12 cellular contexts compared by ENCODE assay signal in genomic region chr1:12549106-12549459, GRCh38.
A peak's percentile ranks its signal among the peaks of the same experiment; 100 is the strongest.
DNase-seq lines count a peak whose midpoint lies in the region; ATAC-seq and TF ChIP-seq lines count a peak whose summit lies in the region.
"Had no signal": no experiment of that assay in that cellular context is flagged by ENCODE, and none has a peak within 500 bp of the region (broad histone marks: within the 10 kb centered on the region; RNA-seq: fewer than 3 reads in every experiment).

No MANE protein-coding gene starts in this region.

- H3K23ac ChIP-seq in trophoblast cell (ENCODE audit: low read length), result no peak overlapping the region

- no peak overlapping the region for H3K4me2 ChIP-seq in trophoblast cell (ENCODE audit: low read length)

- H4K8ac ChIP-seq in trophoblast cell (ENCODE audit: low read depth, low read length), result no peak overlapping the region

- H3K4ac ChIP-seq in trophoblast cell (ENCODE audit: low read depth, low read length), result no peak overlapping the region

- H3K36me3 Mint-ChIP-seq in endodermal cell (ENCODE audit: low read depth), result no peaks in the 10 kb centered on the region

- intact Hi-C loops in heart right ventricle (cut with DNase I), result loop anchor here in 3 of 10 donors (5.0 kb wide), 2 partner anchors 47 to 68 kb away; partner anchors contain the start of gene DHRS3 (in 2 of the 3)

- peak in 6 of 8 donors; percentile 4 to 57 (median 20) for ATAC-seq in heart right ventricle
- ATAC-seq in HG03571 (IDR thresholded peaks at IDR 0.05; ENCODE audit: unreplicated experiment), result no peak

- no peak for TF ChIP-seq CTCF in heart right ventricle (IDR thresholded peaks at IDR 0.05)
- no peak for TF ChIP-seq CTCF in endodermal cell (conservative IDR thresholded peaks at IDR 0.05)

- H3K9me3 ChIP-seq in heart right ventricle (no peaks in the 10 kb centered on the region), trophoblast cell (ENCODE audit: insufficient read depth, low read depth, low read length) (no peaks in the 10 kb centered on the region), endodermal cell (ENCODE audit: control insufficient read depth, low read length) (no peaks in the 10 kb centered on the region)

- H2AK5ac ChIP-seq in trophoblast cell (ENCODE audit: low read length), result no peak overlapping the region

- no peaks in the 10 kb centered on the region for H3K4me1 Mint-ChIP-seq in endodermal cell

- no peak overlapping the region for H3K27ac Mint-ChIP-seq in endodermal cell
- H3K27ac Mint-ChIP-seq: T-helper 2 cell treated with Interferon-gamma antibody and Interleukin-4, amounts not matched to agents 5 μg/mL and 100 μg/mL, for 36 hours had no signal

- H3K9me3 Mint-ChIP-seq in endodermal cell, result no peaks in the 10 kb centered on the region
- H3K9me3 Mint-ChIP-seq: T-helper 2 cell treated with Interferon-gamma antibody and Interleukin-4, amounts not matched to agents 5 μg/mL and 100 μg/mL, for 36 hours had no signal

- H3K27ac ChIP-seq in heart right ventricle (peak overlapping the region in 9 of 10 donors; percentile 58 to 82 (median 69)), trophoblast cell (ENCODE audit: low read depth, low read length) (no peak overlapping the region), endodermal cell (ENCODE audit: low read depth, low read length) (no peak overlapping the region)

- peaks cover 25 to 79% (median 54%) of the 10 kb centered on the region in 9 donors for H3K4me1 ChIP-seq in heart right ventricle
- peaks cover 13 to 15% of the 10 kb centered on the region in 2 experiments for H3K4me1 ChIP-seq in trophoblast cell (ENCODE audit: control insufficient read depth in 1 of 2, insufficient read depth in 2 of 2, low read length in 2 of 2)
- H3K4me1 ChIP-seq in endodermal cell (ENCODE audit: control insufficient read depth, insufficient read depth, low read length), result no peaks in the 10 kb centered on the region

- H4K12ac ChIP-seq in trophoblast cell (ENCODE audit: low read depth, low read length), result no peak overlapping the region

- DNase-seq in AG08395 (ENCODE audit: low spot score) (peak; percentile 61), RPMI7951 (ENCODE audit: low read depth) (peak; percentile 76), heart right ventricle (peak in 1 of 2 donors; percentile 61), trophoblast cell (no peak), endodermal cell (no peak), globus pallidus (ENCODE audit: low spot score) (no peak), RPMI8226 (no peak)
- DNase-seq: cortex of kidney; NCI-H524 treated with DMSO at 0.1 percent for 48 hours; stimulated activated CD8-positive, alpha-beta memory T cell treated with anti-CD3 and anti-CD28 coated beads, Interleukin-4, amount 100 ng/mL, for 48 hours had no signal

- H3K14ac ChIP-seq in trophoblast cell (ENCODE audit: low read length), result no peak overlapping the region

- H2AFZ ChIP-seq in trophoblast cell (ENCODE audit: insufficient read depth, low read length, poor library complexity), result no peak overlapping the region

- 53 to 58% methylated on average over 22 of the region's 22 CpGs for WGBS in heart right ventricle, 2 donors
- no CpG with 5 or more reads among the region's 22 CpGs for WGBS in trophoblast cell (ENCODE audit: extremely low coverage, insufficient coverage, insufficient read length)
- 93 to 94% methylated on average over 13 to 22 of the region's 22 CpGs for WGBS in endodermal cell (ENCODE audit: insufficient coverage in 1 of 2, insufficient read length in 1 of 2), 2 experiments

- H3K9ac ChIP-seq in trophoblast cell (ENCODE audit: low read length) (no peak overlapping the region), endodermal cell (ENCODE audit: extremely low read depth, low read length, poor library complexity, severe bottlenecking) (no peak overlapping the region)

- no peaks in the 10 kb centered on the region for H3K27me3 ChIP-seq in heart right ventricle
- H3K27me3 ChIP-seq in trophoblast cell (ENCODE audit: insufficient read depth, low read length), result no peaks in the 10 kb centered on the region
- H3K27me3 ChIP-seq in endodermal cell (ENCODE audit: control insufficient read depth, insufficient read depth, low read length, poor library complexity, severe bottlenecking), result no peaks in the 10 kb centered on the region

- peaks cover 5% of the 10 kb centered on the region for H3K79me1 ChIP-seq in trophoblast cell (ENCODE audit: low read length)

- H3K79me2 ChIP-seq in trophoblast cell (ENCODE audit: control insufficient read depth, insufficient read depth, low read length, poor library complexity), result no peaks in the 10 kb centered on the region

- H4K91ac ChIP-seq in trophoblast cell (ENCODE audit: low read depth, low read length), result peak overlapping the region; percentile 7

- H3K4me3 ChIP-seq in heart right ventricle (no peak overlapping the region), trophoblast cell (ENCODE audit: low read depth, low read length) (no peak overlapping the region), endodermal cell (ENCODE audit: low read length) (no peak overlapping the region)

- no peak overlapping the region for H3K4me3 Mint-ChIP-seq in endodermal cell
- H3K4me3 Mint-ChIP-seq: T-helper 2 cell treated with Interferon-gamma antibody and Interleukin-4, amounts not matched to agents 5 μg/mL and 100 μg/mL, for 36 hours had no signal

- H3K27me3 Mint-ChIP-seq in endodermal cell (ENCODE audit: insufficient read depth), result peaks cover 3% of the 10 kb centered on the region

- H2BK12ac ChIP-seq in trophoblast cell (ENCODE audit: low read length), result peak overlapping the region; percentile 1

- H3K18ac ChIP-seq in trophoblast cell (ENCODE audit: low read length), result no peak overlapping the region

- no peak overlapping the region for H2BK120ac ChIP-seq in trophoblast cell (ENCODE audit: insufficient read depth, low read length, poor library complexity)

- H3K36me3 ChIP-seq in heart right ventricle (no peaks in the 10 kb centered on the region), trophoblast cell (ENCODE audit: control insufficient read depth in 1 of 2, insufficient read depth in 2 of 2, low read length in 2 of 2) (no peaks in the 10 kb centered on the region), endodermal cell (ENCODE audit: control insufficient read depth, insufficient read depth, low read length) (no peaks in the 10 kb centered on the region)

- no peak overlapping the region for H2BK5ac ChIP-seq in trophoblast cell (ENCODE audit: low read depth, low read length, poor library complexity)

Comparison
In these comparisons a context has a peak if more than half of its experiments do, and no peak if none do; other contexts are left out.
1. DNase-seq: peak in AG08395 (single experiment) and RPMI7951 (single experiment); none in trophoblast cell (0 of 2), endodermal cell (single experiment), globus pallidus (single experiment) and RPMI8226 (single experiment).
2. H3K27ac ChIP-seq: peak in heart right ventricle (9 of 10); none in trophoblast cell (single experiment) and endodermal cell (single experiment).